ENCODE assay signal across 8 cellular contexts in the genomic region with DNA sequence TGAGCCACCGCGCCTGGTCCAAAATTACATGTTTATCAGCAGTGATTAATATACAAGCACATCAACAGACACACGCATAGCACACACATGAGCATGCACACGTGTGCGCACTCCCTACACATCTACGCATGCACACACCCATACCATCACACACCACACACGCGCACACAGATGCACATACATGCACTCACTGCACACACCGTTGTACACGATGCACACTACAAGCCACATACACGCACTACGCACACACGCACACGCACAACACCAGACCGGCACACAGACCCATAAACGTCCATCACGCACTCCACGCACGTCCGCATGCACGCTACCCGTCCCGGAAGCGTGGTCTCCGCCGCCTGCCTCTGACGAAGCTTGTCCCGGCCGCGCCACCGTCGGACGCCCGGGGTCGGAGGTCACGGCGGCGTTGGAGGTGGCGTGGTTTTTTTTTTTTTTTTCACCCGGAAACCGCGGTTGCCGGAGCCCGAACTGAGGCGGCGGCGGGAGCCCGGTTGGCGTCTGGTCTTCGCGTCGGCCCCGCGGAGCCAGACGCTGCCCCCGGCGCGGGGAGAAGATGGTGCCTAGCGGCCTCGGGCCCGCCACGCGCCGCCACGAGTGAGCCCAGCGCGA. TPM values are rescaled to one million over a fixed set of nuclear protein-coding genes. Genes with fewer than 3 reads are reported as not detected.
A peak's percentile ranks its signal among the peaks of the same experiment; 100 is the strongest.
DNase-seq lines count a peak whose midpoint lies in the region; ATAC-seq and FAIRE-seq lines count a peak whose summit lies in the region.

A gene with protein sequence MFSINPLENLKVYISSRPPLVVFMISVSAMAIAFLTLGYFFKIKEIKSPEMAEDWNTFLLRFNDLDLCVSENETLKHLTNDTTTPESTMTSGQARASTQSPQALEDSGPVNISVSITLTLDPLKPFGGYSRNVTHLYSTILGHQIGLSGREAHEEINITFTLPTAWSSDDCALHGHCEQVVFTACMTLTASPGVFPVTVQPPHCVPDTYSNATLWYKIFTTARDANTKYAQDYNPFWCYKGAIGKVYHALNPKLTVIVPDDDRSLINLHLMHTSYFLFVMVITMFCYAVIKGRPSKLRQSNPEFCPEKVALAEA (plus strand): TSS at position 457 of the 627 bp plus-strand sequence. CDS start 20,641 bp downstream, outside the sequence.

- DNase-seq in COR-L47 (lab: John Stamatoyannopoulos, UW) (peak; percentile 81), HTR-8/SVneo (ENCODE audit: insufficient read length, low spot score) (peak; percentile 67), NT2/D1 (ENCODE audit: low read depth, low spot score) (peak; percentile 80)
- DNase-seq in activated CD8-positive, alpha-beta memory T cell treated with anti-CD3 and anti-CD28 coated beads, Interleukin-2, amount 50 U/mL, for 4 hours: peak; percentile 91
- peak; percentile 73 for DNase-seq in stimulated activated CD8-positive, alpha-beta memory T cell treated with anti-CD3 and anti-CD28 coated beads, Interleukin-15, amount 100 ng/mL, for 24 hours (ENCODE audit: low read depth)

- no peaks in the 10 kb centered on the region for H3K27me3 ChIP-seq in NT2/D1 (ENCODE audit: insufficient read depth, insufficient read length)

- H3K4me1 ChIP-seq in NT2/D1 (ENCODE audit: insufficient read depth, insufficient read length) (no peaks in the 10 kb centered on the region), mesodermal cell (ENCODE audit: control insufficient read depth, insufficient read depth, low read length, poor library complexity, severe bottlenecking) (peaks cover 5% of the 10 kb centered on the region)

- in situ Hi-C loops in endometrial microvascular endothelial cells (cut with HindIII; ENCODE audit: inconsistent ontology term, low pct_unique_long_range_greater_than_20kb, low sequenced_read_pairs): no loop called here

- WGBS in mesodermal cell (ENCODE audit: insufficient coverage in 2 of 2), 2 experiments: 5 to 7% methylated on average over 25 to 43 of the region's 67 CpGs

- H3K4me3 ChIP-seq in NT2/D1 (ENCODE audit: insufficient read length, low read depth) (peak within 1 kb of the TSS; percentile 99), mesodermal cell (ENCODE audit: extremely low read depth, insufficient read depth, low read length, poor library complexity, severe bottlenecking) (peak within 1 kb of the TSS; percentile 89)

- peak; percentile 91 for FAIRE-seq in HTR-8/SVneo (lab: Jason Lieb, UNC)

- H3K9me3 ChIP-seq in NT2/D1 (ENCODE audit: insufficient read depth, low read length): no peaks in the 10 kb centered on the region
- no peaks in the 10 kb centered on the region for H3K9me3 ChIP-seq in mesodermal cell (ENCODE audit: control insufficient read depth, low read length)

- H3K9ac ChIP-seq in NT2/D1 (ENCODE audit: insufficient read length, low read depth): peak within 1 kb of the TSS; percentile 99

- H3K36me3 ChIP-seq in NT2/D1 (ENCODE audit: insufficient read depth, insufficient read length, low read length): peaks cover 26% of the 10 kb centered on the region
- peaks cover 31% of the 10 kb centered on the region for H3K36me3 ChIP-seq in mesodermal cell (ENCODE audit: control insufficient read depth, insufficient read depth, low read length)

- peak within 1 kb of the TSS; percentile 45 for H3K27ac ChIP-seq in mesodermal cell (ENCODE audit: low read depth, low read length, severe bottlenecking)

- ATAC-seq in GM21360 (IDR thresholded peaks at IDR 0.05; ENCODE audit: unreplicated experiment): peak; percentile 81

RNA-seq across cellular contexts. Expression of the gene that starts here (rescaled TPM):
- 102 TPM for total RNA-seq in endometrial microvascular endothelial cells (ENCODE audit: inconsistent ontology term)
- polyA plus RNA-seq in mesodermal cell (2013, experiment 1 of 2): 60.5 TPM
- polyA plus RNA-seq in mesodermal cell (2013, experiment 2 of 2): 54.0 TPM

Comparison
In these comparisons a context has a peak if more than half of its experiments do, and no peak if none do; other contexts are left out.
1. Peak in every context shown above with its lines: DNase-seq, ATAC-seq, H3K4me3 ChIP-seq and H3K27ac ChIP-seq.